Comparison of ENCODE assay signal across 1 cellular context in genomic region chr12:109738878-109739665, GRCh38.
TF ChIP-seq lines count a peak whose summit lies in the region.

No MANE protein-coding gene starts in this region.

TF ChIP-seq in SK-N-SH, 30 proteins besides CTCF, POLR2A, EP300 and RAD21 (continued from another document):
- no peak for TF ChIP-seq USF1 (IDR thresholded peaks at IDR 0.05; ENCODE audit: borderline replicate concordance, low read depth)
